8 cellular contexts compared by ENCODE assay signal in the genomic region with DNA sequence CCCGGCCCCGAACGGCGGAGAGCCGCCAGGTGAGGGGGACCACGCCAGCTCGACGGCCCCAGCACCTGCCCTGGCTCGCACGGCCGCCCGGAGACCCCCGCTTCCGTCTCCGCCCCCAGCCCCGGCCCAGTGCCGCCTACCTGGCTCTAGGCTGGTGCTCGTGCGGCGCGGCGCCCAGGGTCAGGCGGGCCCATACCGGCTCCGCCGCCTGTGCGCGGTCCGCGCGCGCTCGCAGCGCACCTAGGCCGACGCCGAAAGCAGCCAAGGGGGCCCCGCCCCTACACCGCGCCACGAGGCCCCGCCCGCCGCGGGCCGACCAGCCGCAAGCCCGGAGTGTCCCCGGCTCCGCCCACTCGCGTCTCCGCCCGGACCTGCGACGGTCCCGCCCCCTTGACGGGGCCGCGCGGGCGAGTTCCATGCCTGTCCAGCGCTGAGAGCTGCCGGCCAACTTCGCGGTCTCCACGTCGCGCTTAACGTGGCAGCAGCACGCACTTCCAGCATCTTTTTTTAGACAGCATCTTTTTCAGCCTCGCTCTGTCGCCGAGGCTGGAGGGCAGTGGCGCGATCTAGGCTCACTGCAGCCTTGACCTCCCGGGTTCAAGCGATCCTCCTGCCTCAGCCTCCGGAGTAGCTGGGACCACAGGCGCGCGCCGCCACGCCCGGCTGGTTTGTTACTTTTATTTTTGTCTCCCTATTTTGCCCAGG. TPM values are rescaled to one million over a fixed set of nuclear protein-coding genes. Genes with fewer than 3 reads are reported as not detected.
DNase-seq lines count a peak whose midpoint lies in the region; ATAC-seq and TF ChIP-seq lines count a peak whose summit lies in the region.

TSS of gene SLC25A39 (minus strand) at position 253 of the 705 bp plus-strand sequence. CDS start 1,261 bp downstream, outside the sequence.

- H3K27me3 Mint-ChIP-seq in effector memory CD8-positive, alpha-beta T cell = no peaks in the 10 kb centered on the region

- ATAC-seq in effector memory CD8-positive, alpha-beta T cell (replicated peaks) = peak; percentile 71

- peak within 1 kb of the TSS; percentile 96 for H3K4me2 ChIP-seq in mesenchymal stem cell (ENCODE audit: low read length, poor library complexity, severe bottlenecking)

- H2BK15ac ChIP-seq in mesenchymal stem cell (ENCODE audit: low read depth, poor library complexity, severe bottlenecking) = peak within 1 kb of the TSS; percentile 65

- H3K27ac ChIP-seq in mesenchymal stem cell (ENCODE audit: low read length, poor library complexity, severe bottlenecking) = peak within 1 kb of the TSS; percentile 78

- peak within 1 kb of the TSS; percentile 78 for H4K8ac ChIP-seq in mesenchymal stem cell (ENCODE audit: low read length)

- H3K4me1 Mint-ChIP-seq in effector memory CD8-positive, alpha-beta T cell (ENCODE audit: low read depth in 2 of 2) = peaks cover 18 to 20% of the 10 kb centered on the region in 2 donors

- H3K27ac Mint-ChIP-seq in effector memory CD8-positive, alpha-beta T cell = peak within 1 kb of the TSS; percentile 90 to 94

- peaks cover 28 to 30% of the 10 kb centered on the region in 2 experiments for H3K36me3 ChIP-seq in mesenchymal stem cell (ENCODE audit: control insufficient read depth in 1 of 2, insufficient read depth in 2 of 2, low read depth in 1 of 2, low read length in 2 of 2)

- H3K23ac ChIP-seq in mesenchymal stem cell (ENCODE audit: low read length in 2 of 2) = peak within 1 kb of the TSS; percentile 65 to 98

- peak within 1 kb of the TSS; percentile 72 to 85 for H3K18ac ChIP-seq in mesenchymal stem cell (ENCODE audit: low read depth in 1 of 2, low read length in 2 of 2)

- H2BK120ac ChIP-seq in mesenchymal stem cell (ENCODE audit: low read depth, low read length) = no peak within 1 kb of the TSS

- peaks cover 32% of the 10 kb centered on the region for H3K36me3 Mint-ChIP-seq in effector memory CD8-positive, alpha-beta T cell (ENCODE audit: insufficient read depth)

- peaks cover 28% of the 10 kb centered on the region for H3K79me1 ChIP-seq in mesenchymal stem cell (replicated peaks; ENCODE audit: low read length, poor library complexity, severe bottlenecking)

- no peaks in the 10 kb centered on the region for H3K9me3 Mint-ChIP-seq in effector memory CD8-positive, alpha-beta T cell

- H3K4me3 ChIP-seq in mesenchymal stem cell (ENCODE audit: insufficient read depth in 1 of 2, low read depth in 1 of 2, low read length in 2 of 2) = peak within 1 kb of the TSS; percentile 92

- H3K4me1 ChIP-seq in mesenchymal stem cell (ENCODE audit: control insufficient read depth, insufficient read depth, low read depth, low read length) = peaks cover 20% of the 10 kb centered on the region

- H2AK5ac ChIP-seq in mesenchymal stem cell (ENCODE audit: low read length, severe bottlenecking) = no peak within 1 kb of the TSS

- H3K9ac ChIP-seq in mesenchymal stem cell (ENCODE audit: low read length) = peak within 1 kb of the TSS; percentile 87

- peak within 1 kb of the TSS; percentile 28 for H4K91ac ChIP-seq in mesenchymal stem cell (ENCODE audit: low read length)

- H3K4ac ChIP-seq in mesenchymal stem cell (ENCODE audit: low read depth in 1 of 2, low read length in 2 of 2) = peak within 1 kb of the TSS; percentile 24 to 90

- H2BK12ac ChIP-seq in mesenchymal stem cell (ENCODE audit: low read length in 2 of 2) = peak within 1 kb of the TSS in 1 of 2 experiments; percentile 77

- TF ChIP-seq CTCF in GM20000 (IDR thresholded peaks at IDR 0.05; ENCODE audit: extremely low read depth, missing control alignments) = no peak

- WGBS in mesenchymal stem cell = under 1% methylated on average over 80 of the region's 85 CpGs

- no peaks in the 10 kb centered on the region for H3K9me3 ChIP-seq in mesenchymal stem cell (ENCODE audit: control insufficient read depth, low read length)

- H3K27me3 ChIP-seq in mesenchymal stem cell (ENCODE audit: control insufficient read depth in 1 of 2, insufficient read depth in 1 of 2, low read length in 2 of 2) = no peaks in the 10 kb centered on the region

- H2BK5ac ChIP-seq in mesenchymal stem cell (ENCODE audit: low read depth, low read length, poor library complexity, severe bottlenecking) = peak within 1 kb of the TSS; percentile 47

- peak within 1 kb of the TSS; percentile 82 for H2AFZ ChIP-seq in mesenchymal stem cell (ENCODE audit: low read depth, low read length)

- H3K14ac ChIP-seq in mesenchymal stem cell (ENCODE audit: low read length in 2 of 2) = peak within 1 kb of the TSS in 1 of 2 experiments; percentile 92

- peak within 1 kb of the TSS; percentile 90 to 96 for H3K4me3 Mint-ChIP-seq in effector memory CD8-positive, alpha-beta T cell

- DNase-seq in COLO668 (lab: John Stamatoyannopoulos, UW; ENCODE audit: unreplicated experiment) (peak; percentile 93), GM20000 (ENCODE audit: low spot score) (peak; percentile 98), HT-29 (ENCODE audit: low spot score) (peak; percentile 94), mesenchymal stem cell (peak; percentile 93)
- peak; percentile 88 for DNase-seq in NK-92 treated with Interleukin-12 subunit alpha and Interleukin-12 subunit beta, amount 100 ng/mL, for 24 hours (lab: John Stamatoyannopoulos, UW)
- peak; percentile 78 to 93 (median 92) for DNase-seq in activated CD8-positive, alpha-beta memory T cell treated with anti-CD3 and anti-CD28 coated beads for 48 hours (ENCODE audit: low read depth in 2 of 3, low spot score in 2 of 3)
- peak; percentile 92 to 97 (median 97) for DNase-seq in effector memory CD8-positive, alpha-beta T cell
- peak; percentile 94 for DNase-seq in stimulated activated CD8-positive, alpha-beta memory T cell treated with anti-CD3 and anti-CD28 coated beads, Interleukin-12 subunit alpha, Interleukin-12 subunit beta, amount 100 ng/mL, for 4 hours (ENCODE audit: low read depth)

RNA-seq across cellular contexts. Expression of gene SLC25A39, which starts in this region (rescaled TPM):
- 387 and 399 TPM in 2 replicates for total RNA-seq in HT-29 (2014; rRNA removed; shearing (Covaris generic))
- 67.0 TPM for polyA plus RNA-seq in mesenchymal stem cell (2013, experiment 1 of 2)
- polyA plus RNA-seq in mesenchymal stem cell (2013, experiment 2 of 2) = 68.4 TPM

Comparison
In these comparisons a context has a peak if more than half of its experiments do, and no peak if none do; other contexts are left out.
1. Peak in every context shown above with its lines: DNase-seq, ATAC-seq, H3K4me3 ChIP-seq and H3K27ac ChIP-seq.